In genomic region chr2:85810376-85811172, GRCh38 we compare ENCODE assay signal across 12 cellular contexts. TPM values are rescaled to one million over a fixed set of nuclear protein-coding genes. Genes with fewer than 3 reads are reported as not detected.
DNase-seq lines count a peak whose midpoint lies in the region; ATAC-seq and TF ChIP-seq lines count a peak whose summit lies in the region.
"Had no signal": no experiment of that assay in that cellular context is flagged by ENCODE, and none has a peak within 500 bp of the region (broad histone marks: within the 10 kb centered on the region; RNA-seq: fewer than 3 reads in every experiment).

No MANE protein-coding gene starts in this region.

- no peak for ATAC-seq in HG03571 (IDR thresholded peaks at IDR 0.05; ENCODE audit: unreplicated experiment)

- DNase-seq in H4 (ENCODE audit: low spot score) (peak; percentile 31), lower leg skin (ENCODE audit: low spot score in 2 of 2) (peak; percentile 14 to 74), suprapubic skin (ENCODE audit: low spot score in 2 of 2) (peak; percentile 64 to 75), NCI-H1694 treated with DMSO at 0.1 percent for 48 hours (lab: John Stamatoyannopoulos, UW) (no peak), HEK293T (ENCODE audit: extremely low spot score) (no peak), NCI-H146 (lab: John Stamatoyannopoulos, UW) (no peak)
- DNase-seq: activated CD4-positive, alpha-beta T cell treated with anti-CD3 and anti-CD28 coated beads for 48 hours; DMS79; NCI-H1694; NCI-H524 treated with DMSO at 0.1 percent for 48 hours had no signal

- no peaks in the 10 kb centered on the region for H3K9me3 ChIP-seq in suprapubic skin

- POLR2A ChIA-PET in HEK293T (lab: Yijun Ruan, JAX): no interaction called here

- TF ChIP-seq POLR2A in lower leg skin (IDR thresholded peaks at IDR 0.05) (no peak), suprapubic skin (IDR thresholded peaks at IDR 0.05) (no peak)

- no peak for TF ChIP-seq CTCF in VCaP (conservative IDR thresholded peaks at IDR 0.05)
- no peak for TF ChIP-seq CTCF in lower leg skin (IDR thresholded peaks at IDR 0.05)
- no peak for TF ChIP-seq CTCF in suprapubic skin (IDR thresholded peaks at IDR 0.05)

- TF ChIP-seq EP300 in suprapubic skin (IDR thresholded peaks at IDR 0.05): no peak

- intact Hi-C loops in lower leg skin (cut with DNase I; ENCODE audit: low total_unique reads): loop anchor here (10.0 kb wide), 2 partner anchors 56 to 166 kb away; partner anchors contain the start of gene ATOH8

- H3K27ac ChIP-seq in VCaP (peak overlapping the region; percentile 59; the same call in 1 of the 2 replicates), suprapubic skin (peak overlapping the region; percentile 26)

- WGBS in lower leg skin, 2 donors: 75 to 76% methylated on average over 14 to 16 of the region's 16 CpGs
- WGBS in suprapubic skin: 82% methylated on average over 10 of the region's 16 CpGs

- peaks cover 14% of the 10 kb centered on the region for H3K4me1 ChIP-seq in suprapubic skin

- CTCF ChIA-PET in HEK293T (lab: Yijun Ruan, JAX): interaction anchor here (1.3 to 5.5 kb wide), 3 partner anchors 59 to 104 kb away, joined by 3 to 44 read pairs (median 9); partner anchors contain the start of gene ATOH8

- H3K4me3 ChIP-seq in lower leg skin (ENCODE audit: low read depth, poor library complexity, severe bottlenecking) (no peak overlapping the region), suprapubic skin (peak overlapping the region; percentile 19)

- H3K27me3 ChIP-seq in suprapubic skin: peaks cover 2% of the 10 kb centered on the region

- no peaks in the 10 kb centered on the region for H3K36me3 ChIP-seq in suprapubic skin

TF ChIP-seq in HEK293T, 16 proteins besides CTCF, POLR2A, EP300 and RAD21:
- TF ChIP-seq FOXM1 (IDR thresholded peaks at IDR 0.05; ENCODE audit: borderline replicate concordance): no peak
- TF ChIP-seq SUZ12 (IDR thresholded peaks at IDR 0.05): no peak
- no peak for TF ChIP-seq FOXK2 (IDR thresholded peaks at IDR 0.05)
- no peak for TF ChIP-seq HDGF (IDR thresholded peaks at IDR 0.05; ENCODE audit: borderline replicate concordance)
- TF ChIP-seq SP1 (IDR thresholded peaks at IDR 0.05): no peak
- no peak for TF ChIP-seq LEF1 (IDR thresholded peaks at IDR 0.05; ENCODE audit: borderline replicate concordance)
- no peak for TF ChIP-seq CTBP1 (IDR thresholded peaks at IDR 0.05; ENCODE audit: borderline replicate concordance)
- TF ChIP-seq ZNF384 (IDR thresholded peaks at IDR 0.05): no peak
- TF ChIP-seq ELF4 (IDR thresholded peaks at IDR 0.05): no peak
- TF ChIP-seq TARDBP (IDR thresholded peaks at IDR 0.05): no peak
- TF ChIP-seq NFRKB (IDR thresholded peaks at IDR 0.05): no peak

RNA-seq across cellular contexts. Expression of gene ATOH8, which starts 56.8 kb away (rescaled TPM):
- total RNA-seq in H4 (2014; rRNA removed; shearing (Covaris generic)): 13.1 and 13.6 TPM in 2 replicates
- 10 to 100 TPM; 27.3 to 79.8 (median 33.7) TPM for total RNA-seq in lower leg skin
- total RNA-seq in suprapubic skin: 10 to 100 TPM in 3 of 4 donors, 1 to 10 TPM in 1; 9.7 to 30.3 (median 27.3) TPM

Comparison
In these comparisons a context has a peak if more than half of its experiments do, and no peak if none do; other contexts are left out.
1. DNase-seq: peak in H4 (single experiment), lower leg skin (2 of 2) and suprapubic skin (2 of 2); none in NCI-H1694 treated with DMSO at 0.1 percent for 48 hours (single experiment), HEK293T (single experiment) and NCI-H146 (single experiment).